11 cellular contexts compared by ENCODE assay signal in genomic region chr10:123781956-123782500, GRCh38.
"Had no signal": no experiment of that assay in that cellular context is flagged by ENCODE, and none has a peak within 500 bp of the region (broad histone marks: within the 10 kb centered on the region; RNA-seq: fewer than 3 reads in every experiment).

No MANE protein-coding gene starts in this region.

- H3K36me3 ChIP-seq: gastrocnemius medialis, neutrophil had no signal

- ATAC-seq: activated naive CD4-positive, alpha-beta T cell treated with anti-CD3 and anti-CD28 coated beads, Interleukin-2, amount 50 U/mL, for 72 hours; gastrocnemius medialis had no signal

- H3K9me3 ChIP-seq: gastrocnemius medialis, neutrophil, tibial artery had no signal

- DNase-seq: activated CD4-positive, CD25-positive, alpha-beta regulatory T cell; amygdala; gastrocnemius medialis; kidney glomerular epithelial cell; naive B cell; retina; T-helper 2 cell; tibial artery had no signal

- H3K4me3 ChIP-seq: gastrocnemius medialis, tibial artery had no signal

- H3K4me1 ChIP-seq: gastrocnemius medialis had no signal

- FAIRE-seq: endometrium had no signal

- H3K27ac ChIP-seq: gastrocnemius medialis, neutrophil, tibial artery had no signal

- H3K27me3 ChIP-seq: tibial artery had no signal
